Comparison of ENCODE assay signal across 8 cellular contexts in the genomic region with DNA sequence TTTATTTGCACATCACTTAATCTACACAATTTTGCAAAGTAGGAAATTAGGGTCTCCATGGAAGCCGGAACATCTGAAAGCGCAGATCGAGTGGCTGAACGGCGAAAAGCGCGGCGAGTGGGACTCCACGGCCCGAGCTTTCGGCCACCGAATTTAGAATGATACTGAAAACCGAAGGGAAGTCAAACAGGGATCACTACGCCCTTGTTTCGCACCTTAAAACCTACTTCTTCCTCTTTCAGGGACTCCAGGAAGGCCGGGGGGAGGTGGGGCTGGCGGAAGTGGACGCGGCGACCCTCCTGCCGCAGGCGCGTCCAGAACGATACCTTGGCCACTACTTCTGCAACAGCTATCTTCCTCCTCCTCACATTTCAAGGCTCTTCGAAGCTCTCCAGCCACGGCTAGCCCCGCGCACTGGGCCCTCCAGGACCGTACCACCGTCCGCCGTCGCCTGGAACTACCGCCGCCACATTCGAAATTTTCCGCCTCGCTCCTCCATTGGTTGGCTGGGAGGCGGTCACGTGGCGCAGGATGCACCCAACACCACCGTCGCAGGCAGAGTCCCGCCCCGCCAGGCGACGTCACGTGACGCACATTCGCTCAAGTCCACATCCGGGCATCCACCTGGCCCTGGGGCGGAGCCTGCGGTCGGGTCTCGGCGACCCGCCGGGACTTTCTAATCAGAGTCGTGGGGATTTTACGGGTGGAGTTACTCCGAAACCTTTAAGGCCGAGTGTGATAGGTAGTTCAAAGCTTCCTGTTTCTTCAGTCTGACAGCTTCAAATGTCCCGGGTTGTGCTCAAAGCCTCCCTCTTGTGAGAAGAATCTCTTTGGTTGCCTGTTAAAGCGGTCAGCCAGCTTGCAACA. TPM values are rescaled to one million over a fixed set of nuclear protein-coding genes. Genes with fewer than 3 reads are reported as not detected.
A peak's percentile ranks its signal among the peaks of the same experiment; 100 is the strongest.
DNase-seq lines count a peak whose midpoint lies in the region; ATAC-seq lines count a peak whose summit lies in the region.

SGO1 (minus strand) TSS at position 474 of the 867 bp plus-strand sequence. CDS start 2,179 bp downstream, outside the sequence.

- H3K36me3 Mint-ChIP-seq in effector memory CD8-positive, alpha-beta T cell (ENCODE audit: insufficient read depth), result peaks cover 3% of the 10 kb centered on the region

- no peak within 1 kb of the TSS for H3K27ac Mint-ChIP-seq in effector memory CD8-positive, alpha-beta T cell

- peak; percentile 96 for ATAC-seq in GM19468 (IDR thresholded peaks at IDR 0.05; ENCODE audit: extremely low read depth, unreplicated experiment)
- ATAC-seq in effector memory CD8-positive, alpha-beta T cell (replicated peaks), result peak; percentile 95

- no peaks in the 10 kb centered on the region for H3K9me3 Mint-ChIP-seq in effector memory CD8-positive, alpha-beta T cell

- H3K27me3 Mint-ChIP-seq in effector memory CD8-positive, alpha-beta T cell, result no peaks in the 10 kb centered on the region

- no peaks in the 10 kb centered on the region for H3K4me1 Mint-ChIP-seq in effector memory CD8-positive, alpha-beta T cell (ENCODE audit: low read depth in 2 of 2)

- H3K4me3 Mint-ChIP-seq in effector memory CD8-positive, alpha-beta T cell, result no peak within 1 kb of the TSS

- DNase-seq in CMK (ENCODE audit: low read depth) (peak; percentile 96), HS-27A (ENCODE audit: low read depth) (peak; percentile 94), NK-92 (lab: John Stamatoyannopoulos, UW; ENCODE audit: unreplicated experiment) (peak; percentile 94), lung microvascular endothelial cell (ENCODE audit: low read depth in 2 of 2) (peak; percentile 98 to 99)
- DNase-seq in activated CD8-positive, alpha-beta memory T cell treated with anti-CD3 and anti-CD28 coated beads for 1 hour (ENCODE audit: extremely low read depth in 1 of 2, low read depth in 1 of 2), result peak; percentile 99 to 100
- peak; percentile 100 for DNase-seq in effector memory CD8-positive, alpha-beta T cell
- DNase-seq in stimulated activated CD4-positive, alpha-beta T cell treated with anti-CD3 and anti-CD28 coated beads, TNF-alpha, amount 100 ng/mL, for 48 hours (ENCODE audit: low read depth in 3 of 3), result peak; percentile 99

RNA-seq across cellular contexts. Expression of gene SGO1, which starts in this region (rescaled TPM):
- total RNA-seq in lung microvascular endothelial cell, result 0.99 and 2.2 TPM in 2 replicates

Comparison
In these comparisons a context has a peak if more than half of its experiments do, and no peak if none do; other contexts are left out.
1. Peak in every context shown above with its lines: DNase-seq and ATAC-seq.